ENCODE assay signal across 17 cellular contexts in the genomic region with DNA sequence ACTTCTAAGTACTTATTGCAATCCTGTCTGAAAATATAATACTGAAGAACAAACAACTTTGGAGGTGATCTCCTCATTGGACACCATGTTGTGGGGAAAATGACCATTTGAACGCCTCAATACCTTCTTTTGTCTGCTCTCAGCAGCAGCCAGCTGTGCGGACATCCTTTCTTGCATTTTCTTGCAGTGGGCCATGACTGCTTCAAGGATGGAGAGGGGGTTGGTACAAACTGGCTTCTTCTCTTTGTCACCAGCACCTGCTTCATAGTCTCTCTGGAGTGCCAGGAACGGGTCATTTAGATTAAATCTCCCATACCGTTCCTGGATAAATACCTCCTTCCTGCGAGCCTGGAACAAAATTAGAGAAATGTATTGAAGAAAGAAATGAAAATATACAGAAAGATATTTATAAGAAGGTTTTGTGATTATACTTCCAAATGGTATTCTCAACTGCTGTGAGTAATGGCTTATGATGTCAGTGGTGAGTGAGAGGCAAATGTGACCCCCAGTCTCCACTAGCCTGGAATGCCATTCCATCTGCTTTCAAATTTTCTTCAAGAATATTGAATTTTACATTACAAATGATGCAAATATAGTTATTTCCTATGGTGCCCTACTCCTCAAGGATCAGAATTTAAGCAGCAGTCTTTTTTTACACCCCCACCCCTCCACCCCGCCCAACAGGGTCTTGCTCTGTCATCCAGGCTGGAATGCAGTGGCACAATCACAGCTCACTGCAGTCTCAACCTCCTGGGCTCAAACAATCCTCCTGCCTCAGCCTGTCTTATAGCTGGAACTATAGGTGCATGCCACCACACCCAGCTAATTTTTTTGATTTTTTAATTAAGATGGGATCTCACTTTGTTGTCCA.
DNase-seq lines count a peak whose midpoint lies in the region; ATAC-seq, FAIRE-seq and TF ChIP-seq lines count a peak whose summit lies in the region.
"Had no signal": no experiment of that assay in that cellular context is flagged by ENCODE, and none has a peak within 500 bp of the region (broad histone marks: within the 10 kb centered on the region; RNA-seq: fewer than 3 reads in every experiment).

No MANE protein-coding gene starts in this region.

- peak overlapping the region; percentile 89; the same call in 1 of the 2 replicates for H3K4me2 ChIP-seq in KMS-11

- H3K9me3 ChIP-seq in iPS-20b (ENCODE audit: insufficient read depth, low read depth, low read length), result no peaks in the 10 kb centered on the region
- H3K9me3 ChIP-seq: adrenal gland, right atrium auricular region had no signal

- DNase-seq in AG20443 (ENCODE audit: low spot score), result peak; percentile 32
- peak; percentile 57 for DNase-seq in brain microvascular endothelial cell
- no peak for DNase-seq in HTR-8/SVneo (ENCODE audit: insufficient read length, low spot score)
- DNase-seq in activated T-cell treated with anti-CD3 and anti-CD28 coated beads for 4 hours, result no peak
- DNase-seq: ACHN; activated CD4-positive, alpha-beta T cell treated with anti-CD3 and anti-CD28 coated beads, Interleukin-2, amount 50 U/mL, for 48 hours; adrenal gland; COR-L47; mammary epithelial cell; NCI-H2029 treated with DMSO at 0.1 percent for 48 hours; stimulated activated CD4-positive, alpha-beta T cell treated with anti-CD3 and anti-CD28 coated beads, Interleukin-1b, Interleukin-23, amount 100 ng/mL, for 48 hours had no signal

- ATAC-seq in HG02623 (IDR thresholded peaks at IDR 0.05; ENCODE audit: unreplicated experiment) (no peak), HG03342 (IDR thresholded peaks at IDR 0.05; ENCODE audit: unreplicated experiment) (no peak)

- H3K79me2 ChIP-seq in KMS-11 (ENCODE audit: insufficient read depth, low read depth), result no peaks in the 10 kb centered on the region

- H3K36me3 ChIP-seq in KMS-11 (ENCODE audit: insufficient read depth) (no peaks in the 10 kb centered on the region), brain microvascular endothelial cell (replicated peaks) (no peaks in the 10 kb centered on the region), iPS-20b (ENCODE audit: insufficient read depth, low read depth, low read length) (peaks cover 6% of the 10 kb centered on the region; the same call in 1 of the 2 replicates)
- H3K36me3 ChIP-seq: adrenal gland, right atrium auricular region had no signal

- H3K27ac ChIP-seq in KMS-11 (no peak overlapping the region), brain microvascular endothelial cell (peak overlapping the region; percentile 33), iPS-20b (ENCODE audit: low read length) (peak overlapping the region; percentile 78)
- H3K27ac ChIP-seq: adrenal gland had no signal

- H3K4me1 ChIP-seq in KMS-11 (ENCODE audit: low read depth, poor library complexity, severe bottlenecking) (peaks cover 31% of the 10 kb centered on the region), iPS-20b (ENCODE audit: insufficient read depth, low read length) (peaks cover 43% of the 10 kb centered on the region)

- H3K9ac ChIP-seq in KMS-11, result no peak overlapping the region
- H3K9ac ChIP-seq in iPS-20b (ENCODE audit: low read depth, low read length), result peak overlapping the region; percentile 66; the same call in 1 of the 2 replicates

- H3K4me3 ChIP-seq in KMS-11 (IDR thresholded peaks at IDR 0.05; ENCODE audit: insufficient read depth, low read depth, low read length) (no peak overlapping the region), brain microvascular endothelial cell (ENCODE audit: low read depth, low read length) (no peak overlapping the region), iPS-20b (ENCODE audit: low read length) (peak overlapping the region; percentile 19; the same call in 1 of the 2 replicates)
- H3K4me3 ChIP-seq: adrenal gland, right atrium auricular region had no signal

- TF ChIP-seq CTCF in KMS-11 (conservative IDR thresholded peaks at IDR 0.05; ENCODE audit: low read depth, low read length), result no peak
- no peak for TF ChIP-seq CTCF in brain microvascular endothelial cell (IDR thresholded peaks at IDR 0.05; ENCODE audit: low read depth, low read length, missing control alignments)

- FAIRE-seq in HTR-8/SVneo (lab: Jason Lieb, UNC), result no peak
- FAIRE-seq: GM19239 had no signal

- H3K27me3 ChIP-seq in KMS-11 (ENCODE audit: insufficient read depth, low read depth) (no peaks in the 10 kb centered on the region), brain microvascular endothelial cell (replicated peaks) (no peaks in the 10 kb centered on the region), iPS-20b (ENCODE audit: insufficient read depth, low read length) (no peaks in the 10 kb centered on the region)
- H3K27me3 ChIP-seq: adrenal gland, right atrium auricular region had no signal

- in situ Hi-C loops in brain microvascular endothelial cell (cut with HindIII; ENCODE audit: low pct_ligation_motif_present, low sequenced_read_pairs), result no loop called here

- no peak overlapping the region for H2AFZ ChIP-seq in KMS-11 (ENCODE audit: low read depth)

- H4K20me1 ChIP-seq in KMS-11 (ENCODE audit: insufficient read depth), result no peaks in the 10 kb centered on the region

Comparison
In these comparisons a context has a peak if more than half of its experiments do, and no peak if none do; other contexts are left out.
1. DNase-seq: peak in AG20443 (single experiment) and brain microvascular endothelial cell (single experiment); none in HTR-8/SVneo (single experiment) and activated T-cell treated with anti-CD3 and anti-CD28 coated beads for 4 hours (single experiment).